Comparison of ENCODE assay signal across 18 cellular contexts in genomic region chr2:120715356-120715755, GRCh38. TPM values are rescaled to one million over a fixed set of nuclear protein-coding genes. Genes with fewer than 3 reads are reported as not detected.
A peak's percentile ranks its signal among the peaks of the same experiment; 100 is the strongest.
DNase-seq lines count a peak whose midpoint lies in the region; ATAC-seq and TF ChIP-seq lines count a peak whose summit lies in the region.
"Had no signal": no experiment of that assay in that cellular context is flagged by ENCODE, and none has a peak within 500 bp of the region (broad histone marks: within the 10 kb centered on the region; RNA-seq: fewer than 3 reads in every experiment).

No MANE protein-coding gene starts in this region.

- H4K91ac ChIP-seq in IMR-90 (ENCODE audit: insufficient read depth, low read depth, low read length), result no peak overlapping the region

- H3K27ac ChIP-seq in IMR-90 (ENCODE audit: insufficient read depth, low read length) (no peak overlapping the region), breast epithelium (no peak overlapping the region), substantia nigra (ENCODE audit: low read depth, low read length, poor library complexity, severe bottlenecking) (no peak overlapping the region)
- H3K27ac ChIP-seq: BLaER1 had no signal

- no TSS peak for BruUV-seq in IMR-90 (replicated peaks; lab: Mats Ljungman, UMichigan)

- H3K4me1 ChIP-seq in IMR-90 (ENCODE audit: control insufficient read depth, insufficient read depth, low read length) (0 out of 2 replicates have a peak, but pooled peaks cover 2% of the 10 kb centered on the region), breast epithelium (no peaks in the 10 kb centered on the region)

- 67% methylated on average over 2 of the region's 8 CpGs; no CpG with 5 or more reads in 1 of the 2 experiments for WGBS in IMR-90 (ENCODE audit: extremely low coverage in 2 of 2, insufficient read length in 1 of 2), 2 experiments

- H3K4me2 ChIP-seq in IMR-90 (ENCODE audit: low read depth, low read length), result no peak overlapping the region
- H3K4me2 ChIP-seq: BLaER1 had no signal

- H2BK15ac ChIP-seq in IMR-90 (ENCODE audit: low read depth, low read length), result no peak overlapping the region

- TF ChIP-seq CTCF in CD14-positive monocyte (IDR thresholded peaks at IDR 0.05) (no peak), IMR-90 (conservative IDR thresholded peaks at IDR 0.05; ENCODE audit: low read depth, low read length) (no peak), breast epithelium (IDR thresholded peaks at IDR 0.05) (no peak)

- no peaks in the 10 kb centered on the region; the same call in 1 of the 2 replicates for H3K9me1 ChIP-seq in IMR-90 (ENCODE audit: insufficient read depth, low read length)

- peak; percentile 38 for DNase-seq in CD14-positive monocyte (ENCODE audit: low spot score)
- DNase-seq in IMR-90, result no peak
- DNase-seq in islet precursor cell, result peak; percentile 32
- peak; percentile 52 for DNase-seq in sciatic nerve (ENCODE audit: low spot score)
- no peak for DNase-seq in NCI-H82 treated with DMSO at 0.1 percent for 48 hours (lab: John Stamatoyannopoulos, UW; ENCODE audit: unreplicated experiment)
- DNase-seq in breast epithelium (ENCODE audit: low spot score in 2 of 2), result no peak
- DNase-seq in substantia nigra (lab: John Stamatoyannopoulos, UW), result no peak
- DNase-seq: Calu3; CD8-positive, alpha-beta T cell; DMS79; HFFc6; NCI-H1105 treated with DMSO at 0.1 percent for 48 hours; NCI-H1694; NCI-H748 treated with DMSO at 0.1 percent for 48 hours; OCI-M1; SHP77 treated with DMSO at 0.1 percent for 48 hours had no signal

- ATAC-seq in IMR-90 (ENCODE audit: low read depth), result no peak
- ATAC-seq in sciatic nerve, result no peak
- ATAC-seq: CD8-positive, alpha-beta T cell; K562 had no signal

- H3K79me1 ChIP-seq in IMR-90 (ENCODE audit: low read depth in 1 of 2, low read length in 2 of 2), result no peaks in the 10 kb centered on the region

- H3K9me3 ChIP-seq in IMR-90 (ENCODE audit: control insufficient read depth, insufficient read depth, low read length) (no peaks in the 10 kb centered on the region), breast epithelium (no peaks in the 10 kb centered on the region)
- H3K9me3 ChIP-seq: BLaER1 had no signal

- H2BK20ac ChIP-seq in IMR-90 (ENCODE audit: low read depth, low read length), result no peak overlapping the region

- dilution Hi-C loops in IMR-90 (cut with HindIII; ENCODE audit: low sequenced_read_pairs, unreplicated experiment), result no loop called here

- H3K9me3 Mint-ChIP-seq in CD14-positive monocyte, result no peaks in the 10 kb centered on the region
- H3K9me3 Mint-ChIP-seq: CD8-positive, alpha-beta T cell; HFFc6 had no signal

- no peak overlapping the region for H3K56ac ChIP-seq in IMR-90 (ENCODE audit: extremely low read depth, insufficient read depth, low read length)

- H2AK5ac ChIP-seq in IMR-90 (ENCODE audit: low read depth, low read length), result 0 out of 2 replicates have a peak overlapping the region, but pooled peaks have one; percentile 25

- no peak overlapping the region for H3K4ac ChIP-seq in IMR-90 (ENCODE audit: low read depth, low read length)

- no peak overlapping the region for H3K18ac ChIP-seq in IMR-90 (ENCODE audit: low read depth, low read length)

- H4K5ac ChIP-seq in IMR-90 (ENCODE audit: low read depth, low read length), result no peak overlapping the region

- H3K36me3 ChIP-seq in IMR-90 (ENCODE audit: control insufficient read depth, insufficient read depth, low read length) (no peaks in the 10 kb centered on the region), breast epithelium (no peaks in the 10 kb centered on the region)
- H3K36me3 ChIP-seq: BLaER1 had no signal

- CTCF ChIA-PET in IMR-90 (lab: Yijun Ruan, JAX), result no interaction called here

- H3K14ac ChIP-seq in IMR-90 (replicated peaks; ENCODE audit: low read depth, low read length), result no peak overlapping the region

- H3K27me3 Mint-ChIP-seq in CD14-positive monocyte (ENCODE audit: low read depth in 3 of 3), result peaks cover under 1 to 11% (median 5%) of the 10 kb centered on the region in 3 donors

- no peaks in the 10 kb centered on the region for H3K4me1 Mint-ChIP-seq in CD14-positive monocyte

- intact Hi-C loops in CD14-positive monocyte (cut with micrococcal nuclease), result no loop called here
- intact Hi-C loops in IMR-90 (cut with micrococcal nuclease), result no loop called here
- intact Hi-C loops in sciatic nerve (cut with DNase I), result no loop called here
- intact Hi-C loops in breast epithelium (cut with DNase I; ENCODE audit: low total_unique reads), result no loop called here

- H4K8ac ChIP-seq in IMR-90 (ENCODE audit: low read depth in 2 of 2, low read length in 2 of 2), result no peak overlapping the region

- no peak overlapping the region for H3K4me3 ChIP-seq in IMR-90 (ENCODE audit: insufficient read depth, low read depth, low read length)
- no peak overlapping the region for H3K4me3 ChIP-seq in breast epithelium
- H3K4me3 ChIP-seq: BLaER1, K562 had no signal

- POLR2A ChIA-PET in IMR-90 (lab: Charles Lee; ENCODE audit: unreplicated experiment), result no interaction called here

- no peaks in the 10 kb centered on the region for H3K36me3 Mint-ChIP-seq in CD14-positive monocyte
- H3K36me3 Mint-ChIP-seq: CD8-positive, alpha-beta T cell had no signal

- no peak overlapping the region for H3K4me3 Mint-ChIP-seq in CD14-positive monocyte
- H3K4me3 Mint-ChIP-seq: CD8-positive, alpha-beta T cell; HFFc6 had no signal

- TF ChIP-seq RAD21 in IMR-90 (IDR thresholded peaks at IDR 0.05; ENCODE audit: low read length), result no peak

- no peak overlapping the region for H3K9ac ChIP-seq in IMR-90 (ENCODE audit: low read depth, low read length)
- H3K9ac ChIP-seq: BLaER1 had no signal

- in situ Hi-C loops in IMR-90 (cut with MboI; ENCODE audit: low sequenced_read_pairs), result no loop called here

- no peak overlapping the region for H2AK9ac ChIP-seq in IMR-90 (replicated peaks; ENCODE audit: low read depth, low read length, poor library complexity)

- H3K23ac ChIP-seq in IMR-90 (ENCODE audit: low read depth, low read length), result no peak overlapping the region

- no peak overlapping the region for H2AFZ ChIP-seq in IMR-90 (replicated peaks; ENCODE audit: low read length, poor library complexity)

- H4K20me1 ChIP-seq in IMR-90 (ENCODE audit: insufficient read depth, low read length), result no peaks in the 10 kb centered on the region
- H4K20me1 ChIP-seq: BLaER1 had no signal

- no peak overlapping the region for H2BK120ac ChIP-seq in IMR-90 (ENCODE audit: low read depth, low read length)

- H3K27me3 ChIP-seq in IMR-90 (ENCODE audit: control insufficient read depth, insufficient read depth, low read length) (no peaks in the 10 kb centered on the region; the same call in 1 of the 2 replicates), breast epithelium (no peaks in the 10 kb centered on the region)
- H3K27me3 ChIP-seq: BLaER1 had no signal

- H3K27ac Mint-ChIP-seq in CD14-positive monocyte, result peak overlapping the region in 1 of 7 donors; percentile 30
- H3K27ac Mint-ChIP-seq: CD8-positive, alpha-beta T cell; HFFc6 had no signal

- TF ChIP-seq POLR2A in IMR-90 (IDR thresholded peaks at IDR 0.05; ENCODE audit: low read depth, low read length) (no peak), breast epithelium (IDR thresholded peaks at IDR 0.05) (no peak)

- no peak overlapping the region for H2BK5ac ChIP-seq in IMR-90 (ENCODE audit: low read depth, low read length, poor library complexity, severe bottlenecking)

TF ChIP-seq in IMR-90, 13 proteins besides CTCF, POLR2A, EP300 and RAD21:
- no peak for TF ChIP-seq RCOR1 (IDR thresholded peaks at IDR 0.05; ENCODE audit: insufficient replicate concordance, low read length)
- TF ChIP-seq NFE2L2 (IDR thresholded peaks at IDR 0.05; ENCODE audit: low read depth, low read length), result no peak
- no peak for TF ChIP-seq SMC3 (IDR thresholded peaks at IDR 0.05; ENCODE audit: low read depth, low read length)
- no peak for TF ChIP-seq ELK1 (IDR thresholded peaks at IDR 0.05; ENCODE audit: borderline replicate concordance, low read depth, low read length)
- TF ChIP-seq CEBPB (IDR thresholded peaks at IDR 0.05; ENCODE audit: low read depth, low read length), result no peak
- no peak for TF ChIP-seq MAFK (IDR thresholded peaks at IDR 0.05; ENCODE audit: low read depth, low read length)
- TF ChIP-seq FOS (IDR thresholded peaks at IDR 0.05; ENCODE audit: low read depth, low read length), result no peak
- TF ChIP-seq USF2 (IDR thresholded peaks at IDR 0.05; ENCODE audit: low read depth, low read length), result no peak
- TF ChIP-seq BHLHE40 (IDR thresholded peaks at IDR 0.05; ENCODE audit: low read depth, low read length), result no peak
- TF ChIP-seq MAZ (IDR thresholded peaks at IDR 0.05; ENCODE audit: borderline replicate concordance, low read depth, low read length), result no peak
- TF ChIP-seq RFX5 (IDR thresholded peaks at IDR 0.05; ENCODE audit: low read depth, low read length), result no peak
- TF ChIP-seq MXI1 (IDR thresholded peaks at IDR 0.05; ENCODE audit: borderline replicate concordance, low read depth, low read length), result no peak
- TF ChIP-seq CHD1 (IDR thresholded peaks at IDR 0.05; ENCODE audit: low read depth, low read length), result no peak
TF ChIP-seq in IMR-90: peak in this region for 0.

RNA-seq across cellular contexts. Expression of gene GLI2, which starts 20.3 kb away (rescaled TPM):
- polyA plus RNA-seq in CD14-positive monocyte, result not detected
- total RNA-seq in IMR-90 (2012; rRNA removed), result 3.8 and 4.7 TPM in 2 replicates
- polyA plus RNA-seq in IMR-90 (2012; rRNA removed), result 26.0 and 31.5 TPM in 2 replicates
- 7.6 and 16.7 TPM in 2 replicates for polyA plus RNA-seq in IMR-90 (2012; cell fraction: cytosol; rRNA removed)
- 57.0 and 124 TPM in 2 replicates for polyA plus RNA-seq in IMR-90 (2012; cell fraction: nucleus; rRNA removed; ENCODE audit: low replicate concordance)
- total RNA-seq in sciatic nerve, result 14.4 TPM
- total RNA-seq in breast epithelium, result 1 to 10 TPM in 2 of 3 donors, under 1 TPM in 1; 0.96 to 3.6 (median 1.0) TPM
- total RNA-seq: CD8-positive, alpha-beta T cell had no signal
- polyA plus RNA-seq: K562 had no signal

Comparison
In these comparisons a context has a peak if more than half of its experiments do, and no peak if none do; other contexts are left out.
1. DNase-seq: peak in CD14-positive monocyte (single experiment), islet precursor cell (single experiment) and sciatic nerve (single experiment); none in IMR-90 (single experiment), NCI-H82 treated with DMSO at 0.1 percent for 48 hours (single experiment), breast epithelium (0 of 2) and substantia nigra (0 of 49).